ENCODE assay signal across 5 cellular contexts in the genomic region with DNA sequence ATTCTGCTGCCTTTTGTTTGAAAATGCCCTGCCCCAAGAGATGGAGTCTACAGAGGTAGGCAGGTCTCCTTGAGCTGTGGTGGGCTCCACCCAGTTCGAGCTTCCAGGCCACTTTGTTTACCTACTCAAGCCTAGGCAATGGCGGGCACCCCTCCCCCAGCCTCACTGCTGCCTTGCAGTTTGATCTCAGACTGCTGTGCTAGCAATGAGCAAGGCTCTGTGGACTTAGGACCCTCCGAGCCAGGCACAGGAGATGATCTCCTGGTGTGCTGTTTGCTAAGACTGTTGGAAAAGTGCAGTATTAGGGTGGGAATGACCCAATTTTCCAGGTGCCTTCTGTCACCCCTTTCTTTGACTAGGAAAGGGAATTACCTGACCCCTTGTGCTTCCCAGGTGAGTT. TPM values are rescaled to one million over a fixed set of nuclear protein-coding genes. Genes with fewer than 3 reads are reported as not detected.
"Had no signal": no experiment of that assay in that cellular context is flagged by ENCODE, and none has a peak within 500 bp of the region (broad histone marks: within the 10 kb centered on the region; RNA-seq: fewer than 3 reads in every experiment).

No MANE protein-coding gene starts in this region.

RNA-seq across cellular contexts. Expression of gene GIMD1, which starts 39.4 kb away (rescaled TPM):
- total RNA-seq: HT-29, HT1080, IMR-90, K562 had no signal
- polyA plus RNA-seq: IgD-negative memory B cell, K562 had no signal
